18 cellular contexts compared by ENCODE assay signal in genomic region chr4:105182211-105182610, GRCh38.
"Had no signal": no experiment of that assay in that cellular context is flagged by ENCODE, and none has a peak within 500 bp of the region (broad histone marks: within the 10 kb centered on the region; RNA-seq: fewer than 3 reads in every experiment).

No MANE protein-coding gene starts in this region.

- ATAC-seq: activated T-helper 17 cell treated with anti-CD3 and anti-CD28 coated beads, Interleukin-2, amount 50 U/mL, for 72 hours; left cardiac atrium; lower lobe of right lung; stimulated activated naive B cell treated with anti-CD40 and anti-IgM and Interleukin-4, amounts not matched to agents 10 μg/mL and 1 μg/mL and 100 μg/mL, for 72 hours had no signal

- H3K27ac ChIP-seq: brain microvascular endothelial cell, coronary artery, esophagus muscularis mucosa, lower lobe of right lung had no signal

- H3K36me3 ChIP-seq: brain microvascular endothelial cell, esophagus muscularis mucosa, lower lobe of right lung had no signal

- H3K4me1 ChIP-seq: lower lobe of right lung had no signal

- DNase-seq: activated B cell treated with CpG ODN at 0.5 μM for 24 hours; activated CD4-positive, alpha-beta memory T cell treated with anti-CD3 and anti-CD28 coated beads, Interleukin-2, amount 10 ng/mL, durations not matched to agents 7 days and 5 days; activated CD4-positive, alpha-beta T cell treated with anti-CD3 and anti-CD28 coated beads for 48 hours; activated naive CD4-positive, alpha-beta T cell; activated T-cell treated with anti-CD3 and anti-CD28 coated beads, Interleukin-2, amount 50 U/mL, for 1 hour; aorta; brain microvascular endothelial cell; left cardiac atrium; lower lobe of right lung; occipital lobe; posterior cingulate gyrus; retina; stimulated activated naive B cell treated with anti-CD40 and anti-IgM and Interleukin-4, amounts not matched to agents 10 μg/mL and 1 μg/mL and 100 μg/mL, for 72 hours; T-helper 1 cell; T-helper 9 cell had no signal

- H3K27me3 ChIP-seq: brain microvascular endothelial cell, esophagus muscularis mucosa had no signal

- H3K9me3 ChIP-seq: esophagus muscularis mucosa, lower lobe of right lung had no signal

- H3K4me3 ChIP-seq: coronary artery, esophagus muscularis mucosa, lower lobe of right lung had no signal
